ENCODE assay signal across 21 cellular contexts in genomic region chr3:193637831-193638230, GRCh38.
"Had no signal": no experiment of that assay in that cellular context is flagged by ENCODE, and none has a peak within 500 bp of the region (broad histone marks: within the 10 kb centered on the region; RNA-seq: fewer than 3 reads in every experiment).

No MANE protein-coding gene starts in this region.

- H3K9ac ChIP-seq: neural progenitor cell had no signal

- H3K27ac ChIP-seq: esophagus squamous epithelium, neural progenitor cell, ovary, suprapubic skin, thyroid gland had no signal

- H3K4me1 ChIP-seq: esophagus squamous epithelium, suprapubic skin, thyroid gland had no signal

- H3K9me3 ChIP-seq: esophagus squamous epithelium, ovary, suprapubic skin, thyroid gland had no signal

- H3K27ac Mint-ChIP-seq: dendritic cell treated with granulocyte-macrophage colony-stimulating factor and Interleukin-4, amounts not matched to agents 40 ng/mL and 50 ng/mL, for 4 days; effector memory CD8-positive, alpha-beta T cell; natural killer cell treated with Interleukin-12 subunit alpha and Interleukin-12 subunit beta and Interleukin-15 and Interleukin-18, amount 100 ng/mL, for 72 hours; neural progenitor cell; stimulated activated effector memory CD8-positive, alpha-beta T cell treated with anti-CD3 and anti-CD28 coated beads, Interleukin-12 subunit alpha, Interleukin-12 subunit beta, amount 100 ng/mL, for 72 hours; type B pancreatic cell had no signal

- H3K27me3 ChIP-seq: esophagus squamous epithelium, neural progenitor cell, ovary, suprapubic skin, thyroid gland had no signal

- H3K4me3 ChIP-seq: esophagus squamous epithelium, neural progenitor cell, ovary, suprapubic skin, thyroid gland had no signal

- H3K27me3 Mint-ChIP-seq: dendritic cell treated with granulocyte-macrophage colony-stimulating factor and Interleukin-4, amounts not matched to agents 40 ng/mL and 50 ng/mL, for 4 days; effector memory CD8-positive, alpha-beta T cell; natural killer cell treated with Interleukin-12 subunit alpha and Interleukin-12 subunit beta and Interleukin-15 and Interleukin-18, amount 100 ng/mL, for 72 hours; type B pancreatic cell had no signal

- H3K9me3 Mint-ChIP-seq: dendritic cell treated with granulocyte-macrophage colony-stimulating factor and Interleukin-4, amounts not matched to agents 40 ng/mL and 50 ng/mL, for 4 days; effector memory CD8-positive, alpha-beta T cell; natural killer cell treated with Interleukin-12 subunit alpha and Interleukin-12 subunit beta and Interleukin-15 and Interleukin-18, amount 100 ng/mL, for 72 hours; neural progenitor cell; stimulated activated effector memory CD8-positive, alpha-beta T cell treated with anti-CD3 and anti-CD28 coated beads, Interleukin-12 subunit alpha, Interleukin-12 subunit beta, amount 100 ng/mL, for 72 hours; type B pancreatic cell had no signal

- H3K4me2 ChIP-seq: neural progenitor cell had no signal

- H3K4me1 Mint-ChIP-seq: neural progenitor cell; stimulated activated effector memory CD8-positive, alpha-beta T cell treated with anti-CD3 and anti-CD28 coated beads, Interleukin-12 subunit alpha, Interleukin-12 subunit beta, amount 100 ng/mL, for 72 hours had no signal

- H2AFZ ChIP-seq: neural progenitor cell had no signal

- H3K4me3 Mint-ChIP-seq: dendritic cell treated with granulocyte-macrophage colony-stimulating factor and Interleukin-4, amounts not matched to agents 40 ng/mL and 50 ng/mL, for 4 days; effector memory CD8-positive, alpha-beta T cell; natural killer cell treated with Interleukin-12 subunit alpha and Interleukin-12 subunit beta and Interleukin-15 and Interleukin-18, amount 100 ng/mL, for 72 hours; neural progenitor cell; stimulated activated effector memory CD8-positive, alpha-beta T cell treated with anti-CD3 and anti-CD28 coated beads, Interleukin-12 subunit alpha, Interleukin-12 subunit beta, amount 100 ng/mL, for 72 hours; type B pancreatic cell had no signal

- ATAC-seq: effector memory CD8-positive, alpha-beta T cell; left lobe of liver; natural killer cell treated with Interleukin-12 subunit alpha and Interleukin-12 subunit beta and Interleukin-15 and Interleukin-18, amount 100 ng/mL, for 72 hours; right cardiac atrium; stimulated activated effector memory CD8-positive, alpha-beta T cell treated with anti-CD3 and anti-CD28 coated beads, Interleukin-12 subunit alpha, Interleukin-12 subunit beta, amount 100 ng/mL, for 72 hours; stimulated activated naive CD8-positive, alpha-beta T cell treated with anti-CD3 and anti-CD28 coated beads, Interleukin-15, Interleukin-2, amounts not matched to agents 100 U/mL and 50 U/mL, for 24 hours had no signal

- DNase-seq: effector memory CD8-positive, alpha-beta T cell; esophagus squamous epithelium; foreskin melanocyte; head of caudate nucleus; hippocampal formation; islet precursor cell; midbrain; nucleus accumbens; ovary; right cardiac atrium; stimulated activated CD4-positive, alpha-beta T cell treated with anti-CD3 and anti-CD28 coated beads, Interleukin-4, amount 100 ng/mL, for 1 hour; stimulated activated CD8-positive, alpha-beta memory T cell treated with anti-CD3 and anti-CD28 coated beads, Interleukin-4, amount 100 ng/mL, for 48 hours; stimulated activated naive CD8-positive, alpha-beta T cell treated with anti-CD3 and anti-CD28 coated beads, Interleukin-15, Interleukin-2, amounts not matched to agents 100 U/mL and 50 U/mL, for 24 hours; thyroid gland had no signal

- H3K36me3 ChIP-seq: ovary had no signal
